ENCODE assay signal across 12 cellular contexts in the genomic region with DNA sequence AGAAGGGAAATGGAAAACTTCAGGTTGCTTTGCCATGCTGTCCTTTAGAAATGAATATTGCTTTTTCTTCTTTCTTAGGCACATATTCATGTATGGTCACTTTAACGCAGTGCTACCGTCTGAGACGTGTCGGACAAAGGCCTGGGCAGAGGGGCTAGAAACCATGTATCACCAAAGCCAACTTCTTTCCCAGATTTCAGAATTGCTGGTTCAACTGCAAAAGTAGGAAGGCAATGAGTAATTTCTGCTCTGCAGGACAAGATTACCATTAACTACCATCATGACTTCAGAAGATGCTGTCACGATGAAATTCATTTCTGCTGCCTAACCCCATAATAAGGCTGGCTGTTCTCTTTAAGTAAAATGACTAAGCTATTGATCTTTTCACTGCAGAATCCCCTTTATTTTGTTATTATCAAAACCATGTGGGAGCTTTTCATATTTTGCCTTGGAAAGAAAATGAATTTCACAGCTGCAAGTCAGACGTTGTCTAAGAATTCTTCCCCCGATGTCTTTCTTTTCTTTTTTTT.
A peak's percentile ranks its signal among the peaks of the same experiment; 100 is the strongest.
DNase-seq lines count a peak whose midpoint lies in the region; ATAC-seq and TF ChIP-seq lines count a peak whose summit lies in the region.
"Had no signal": no experiment of that assay in that cellular context is flagged by ENCODE, and none has a peak within 500 bp of the region (broad histone marks: within the 10 kb centered on the region; RNA-seq: fewer than 3 reads in every experiment).

No MANE protein-coding gene starts in this region.

- DNase-seq in nephron progenitor cell (no peak), DMS79 (lab: John Stamatoyannopoulos, UW) (no peak), LoVo (ENCODE audit: low spot score) (no peak)
- DNase-seq: activated CD4-positive, alpha-beta T cell treated with anti-CD3 and anti-CD28 coated beads, Interleukin-2, amount 50 U/mL, for 4 hours; esophagus squamous epithelium; RPMI8226; T-helper 17 cell had no signal

- H3K36me3 ChIP-seq in KOPT-K1 (ENCODE audit: insufficient read depth, low read length): no peaks in the 10 kb centered on the region
- H3K36me3 ChIP-seq in duodenal mucosa (ENCODE audit: control insufficient read depth in 1 of 2, insufficient read depth in 2 of 2, low read length in 2 of 2): no peaks in the 10 kb centered on the region
- H3K36me3 ChIP-seq: esophagus squamous epithelium had no signal

- H3K27ac Mint-ChIP-seq in nephron progenitor cell: no peak overlapping the region
- H3K27ac Mint-ChIP-seq: T-helper 17 cell had no signal

- TF ChIP-seq CTCF in nephron progenitor cell (IDR thresholded peaks at IDR 0.05): no peak

- peak overlapping the region in 1 of 2 donors; percentile 36 for H3K9ac ChIP-seq in duodenal mucosa (ENCODE audit: low read depth in 1 of 2, low read length in 2 of 2)

- no peaks in the 10 kb centered on the region for H3K9me3 Mint-ChIP-seq in nephron progenitor cell

- no peaks in the 10 kb centered on the region for H3K9me3 ChIP-seq in KOPT-K1 (ENCODE audit: insufficient read depth, low read length, poor library complexity, severe bottlenecking)
- no peaks in the 10 kb centered on the region for H3K9me3 ChIP-seq in duodenal mucosa (ENCODE audit: control insufficient read depth in 1 of 2, low read length in 2 of 2)
- H3K9me3 ChIP-seq: esophagus squamous epithelium had no signal

- peaks cover 3% of the 10 kb centered on the region for H3K27me3 Mint-ChIP-seq in nephron progenitor cell (ENCODE audit: low read depth, poor library complexity)

- ATAC-seq in GM21423 (IDR thresholded peaks at IDR 0.05; ENCODE audit: unreplicated experiment) (no peak), HG02981 (IDR thresholded peaks at IDR 0.05; ENCODE audit: unreplicated experiment) (no peak)
- ATAC-seq: T-helper 17 cell had no signal

- no peaks in the 10 kb centered on the region for H3K36me3 Mint-ChIP-seq in nephron progenitor cell (ENCODE audit: low read depth)

- H3K27me3 ChIP-seq in duodenal mucosa (ENCODE audit: control insufficient read depth in 1 of 2, insufficient read depth in 2 of 2, low read length in 2 of 2): no peaks in the 10 kb centered on the region
- H3K27me3 ChIP-seq: esophagus squamous epithelium had no signal

- H3K27ac ChIP-seq in KOPT-K1 (ENCODE audit: low read depth, low read length, poor library complexity, severe bottlenecking) (peak overlapping the region; percentile 37), duodenal mucosa (ENCODE audit: low read depth, low read length) (no peak overlapping the region), temporal lobe (ENCODE audit: low read depth, low read length) (peak overlapping the region; percentile 31)
- H3K27ac ChIP-seq: esophagus squamous epithelium had no signal

- peak overlapping the region; percentile 61 to 64 for H3K4me3 ChIP-seq in duodenal mucosa (ENCODE audit: low read depth in 1 of 2, low read length in 2 of 2)

- peaks cover 24 to 71% of the 10 kb centered on the region in 2 donors for H3K4me1 ChIP-seq in duodenal mucosa (ENCODE audit: control insufficient read depth in 1 of 2, insufficient read depth in 2 of 2, low read length in 2 of 2)

- H3K4me3 Mint-ChIP-seq in nephron progenitor cell: peak overlapping the region; percentile 75
- H3K4me3 Mint-ChIP-seq: T-helper 17 cell had no signal

- peaks cover 26% of the 10 kb centered on the region for H3K4me1 Mint-ChIP-seq in nephron progenitor cell
- H3K4me1 Mint-ChIP-seq: T-helper 17 cell had no signal
